1 cellular context compared by ENCODE assay signal in the genomic region with DNA sequence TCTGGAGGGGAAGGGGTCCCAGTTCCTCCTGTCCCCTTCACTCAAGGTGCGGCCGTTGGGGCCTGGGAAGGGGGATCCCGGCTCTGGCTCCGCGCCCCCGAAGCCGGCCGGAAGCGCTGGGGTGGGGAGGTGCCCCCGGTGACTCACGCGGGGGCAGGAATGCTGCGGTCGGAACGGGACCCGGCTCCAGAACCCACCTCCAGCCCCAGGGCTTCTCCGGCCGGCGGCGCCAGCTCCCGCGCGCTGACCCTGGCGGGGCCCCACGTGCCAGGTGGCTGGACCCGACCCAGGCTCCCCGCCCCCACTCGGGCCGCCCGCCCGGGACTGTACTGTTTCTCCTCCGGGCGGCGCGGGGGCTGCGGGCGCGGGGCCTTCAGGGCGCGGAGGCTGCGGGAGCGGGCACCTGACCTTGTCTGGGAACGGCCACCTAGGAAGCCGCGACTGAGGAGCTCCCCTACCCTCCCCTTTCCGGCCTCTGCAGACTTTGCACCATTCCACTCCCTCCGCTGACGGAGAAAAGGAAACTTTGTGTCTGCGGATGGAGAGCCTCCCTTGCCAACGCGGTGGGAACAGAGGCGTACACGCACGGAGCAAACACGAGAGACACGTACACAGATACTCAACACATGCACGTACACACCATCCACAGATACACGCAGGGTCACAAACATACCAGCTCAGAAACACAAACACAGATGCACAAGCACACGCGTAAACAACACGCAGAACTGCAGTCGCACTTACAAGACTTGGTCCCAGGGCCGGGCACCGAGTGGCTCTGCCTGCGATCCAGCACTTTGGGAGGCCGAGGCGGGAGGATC.
TF ChIP-seq lines count a peak whose summit lies in the region.

No MANE protein-coding gene starts in this region.

TF ChIP-seq in HepG2, 621 proteins besides CTCF, POLR2A, EP300 and RAD21 (continued from another document and continues in another):
- peak; percentile 31; the same call in 1 of the 2 replicates for TF ChIP-seq IRF9 (CRISPR knock-in tag; IDR thresholded peaks at IDR 0.05; ENCODE audit: borderline replicate concordance)
- TF ChIP-seq MIXL1 (CRISPR knock-in tag; IDR thresholded peaks at IDR 0.05) = no peak
- TF ChIP-seq ZNF251 (CRISPR knock-in tag; IDR thresholded peaks at IDR 0.05) = no peak
- TF ChIP-seq, protein P1, sequence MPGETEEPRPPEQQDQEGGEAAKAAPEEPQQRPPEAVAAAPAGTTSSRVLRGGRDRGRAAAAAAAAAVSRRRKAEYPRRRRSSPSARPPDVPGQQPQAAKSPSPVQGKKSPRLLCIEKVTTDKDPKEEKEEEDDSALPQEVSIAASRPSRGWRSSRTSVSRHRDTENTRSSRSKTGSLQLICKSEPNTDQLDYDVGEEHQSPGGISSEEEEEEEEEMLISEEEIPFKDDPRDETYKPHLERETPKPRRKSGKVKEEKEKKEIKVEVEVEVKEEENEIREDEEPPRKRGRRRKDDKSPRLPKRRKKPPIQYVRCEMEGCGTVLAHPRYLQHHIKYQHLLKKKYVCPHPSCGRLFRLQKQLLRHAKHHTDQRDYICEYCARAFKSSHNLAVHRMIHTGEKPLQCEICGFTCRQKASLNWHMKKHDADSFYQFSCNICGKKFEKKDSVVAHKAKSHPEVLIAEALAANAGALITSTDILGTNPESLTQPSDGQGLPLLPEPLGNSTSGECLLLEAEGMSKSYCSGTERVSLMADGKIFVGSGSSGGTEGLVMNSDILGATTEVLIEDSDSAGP (CRISPR knock-in tag; IDR thresholded peaks at IDR 0.05; ENCODE audit: borderline replicate concordance) = peak; percentile 39
- TF ChIP-seq ZNF441 (CRISPR knock-in tag; IDR thresholded peaks at IDR 0.05; ENCODE audit: borderline replicate concordance) = no peak; the same call in 1 of the 2 replicates
- TF ChIP-seq MTA1 (CRISPR knock-in tag; IDR thresholded peaks at IDR 0.05; ENCODE audit: borderline replicate concordance) = peak; percentile 95; the same call in 1 of the 2 replicates
- TF ChIP-seq DBP (CRISPR knock-in tag; IDR thresholded peaks at IDR 0.05; ENCODE audit: not compliant biosample characterization) = no peak
- no peak; the same call in 1 of the 2 replicates for TF ChIP-seq TFAP4 (IDR thresholded peaks at IDR 0.05; ENCODE audit: borderline replicate concordance, low read depth)
- TF ChIP-seq ZNF333 (CRISPR knock-in tag; IDR thresholded peaks at IDR 0.05; ENCODE audit: borderline replicate concordance) = no peak
- TF ChIP-seq PITX1 (CRISPR knock-in tag; IDR thresholded peaks at IDR 0.05) = no peak
- no peak for TF ChIP-seq ZBTB20 (CRISPR knock-in tag; IDR thresholded peaks at IDR 0.05; ENCODE audit: borderline replicate concordance, low read depth)
- no peak for TF ChIP-seq ZNF296 (CRISPR knock-in tag; conservative IDR thresholded peaks at IDR 0.05)
- no peak for TF ChIP-seq HOXA7 (CRISPR knock-in tag; IDR thresholded peaks at IDR 0.05)
- no peak for TF ChIP-seq BRD4 (CRISPR knock-in tag; IDR thresholded peaks at IDR 0.05)
- peak; percentile 38 for TF ChIP-seq SP4 (CRISPR knock-in tag; IDR thresholded peaks at IDR 0.05)
- TF ChIP-seq HOXA5 (CRISPR knock-in tag; IDR thresholded peaks at IDR 0.05) = 0 out of 2 replicates have a peak, but pooled peaks have one; percentile 7
- peak; percentile 23; the same call in 1 of the 2 replicates for TF ChIP-seq MED1 (CRISPR knock-in tag; IDR thresholded peaks at IDR 0.05)
- TF ChIP-seq ZNF230 (CRISPR knock-in tag; IDR thresholded peaks at IDR 0.05) = no peak; the same call in 1 of the 2 replicates
- TF ChIP-seq CC2D1A (CRISPR knock-in tag; IDR thresholded peaks at IDR 0.05) = no peak
- peak; percentile 76 for TF ChIP-seq UBTF (CRISPR knock-in tag; IDR thresholded peaks at IDR 0.05)
- TF ChIP-seq KDM1A (CRISPR knock-in tag; IDR thresholded peaks at IDR 0.05) = no peak
- no peak for TF ChIP-seq ZNF503 (CRISPR knock-in tag; IDR thresholded peaks at IDR 0.05)
- TF ChIP-seq ZNF564 (CRISPR knock-in tag; IDR thresholded peaks at IDR 0.05) = 0 out of 2 replicates have a peak, but pooled peaks have one; percentile 52
- no peak for TF ChIP-seq ZNF33A (CRISPR knock-in tag; IDR thresholded peaks at IDR 0.05; ENCODE audit: borderline replicate concordance)
- TF ChIP-seq SRSF1 (optimal IDR thresholded peaks at IDR 0.05; ENCODE audit: low read depth, low read length) = peak; percentile 72
- TF ChIP-seq HES4 (CRISPR knock-in tag; IDR thresholded peaks at IDR 0.05; ENCODE audit: borderline replicate concordance) = no peak
- TF ChIP-seq HIVEP1 (CRISPR knock-in tag; IDR thresholded peaks at IDR 0.05) = peak; percentile 25; the same call in 1 of the 2 replicates
- TF ChIP-seq ZNF746 (CRISPR knock-in tag; IDR thresholded peaks at IDR 0.05) = no peak; the same call in 1 of the 2 replicates
- TF ChIP-seq, protein P2, sequence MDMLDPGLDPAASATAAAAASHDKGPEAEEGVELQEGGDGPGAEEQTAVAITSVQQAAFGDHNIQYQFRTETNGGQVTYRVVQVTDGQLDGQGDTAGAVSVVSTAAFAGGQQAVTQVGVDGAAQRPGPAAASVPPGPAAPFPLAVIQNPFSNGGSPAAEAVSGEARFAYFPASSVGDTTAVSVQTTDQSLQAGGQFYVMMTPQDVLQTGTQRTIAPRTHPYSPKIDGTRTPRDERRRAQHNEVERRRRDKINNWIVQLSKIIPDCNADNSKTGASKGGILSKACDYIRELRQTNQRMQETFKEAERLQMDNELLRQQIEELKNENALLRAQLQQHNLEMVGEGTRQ (IDR thresholded peaks at IDR 0.05; ENCODE audit: low read depth, low read length) = no peak
- TF ChIP-seq, protein P2 (CRISPR knock-in tag; IDR thresholded peaks at IDR 0.05; ENCODE audit: borderline replicate concordance) = no peak
- TF ChIP-seq JUN (CRISPR knock-in tag; IDR thresholded peaks at IDR 0.05) = no peak
- TF ChIP-seq, protein P3, sequence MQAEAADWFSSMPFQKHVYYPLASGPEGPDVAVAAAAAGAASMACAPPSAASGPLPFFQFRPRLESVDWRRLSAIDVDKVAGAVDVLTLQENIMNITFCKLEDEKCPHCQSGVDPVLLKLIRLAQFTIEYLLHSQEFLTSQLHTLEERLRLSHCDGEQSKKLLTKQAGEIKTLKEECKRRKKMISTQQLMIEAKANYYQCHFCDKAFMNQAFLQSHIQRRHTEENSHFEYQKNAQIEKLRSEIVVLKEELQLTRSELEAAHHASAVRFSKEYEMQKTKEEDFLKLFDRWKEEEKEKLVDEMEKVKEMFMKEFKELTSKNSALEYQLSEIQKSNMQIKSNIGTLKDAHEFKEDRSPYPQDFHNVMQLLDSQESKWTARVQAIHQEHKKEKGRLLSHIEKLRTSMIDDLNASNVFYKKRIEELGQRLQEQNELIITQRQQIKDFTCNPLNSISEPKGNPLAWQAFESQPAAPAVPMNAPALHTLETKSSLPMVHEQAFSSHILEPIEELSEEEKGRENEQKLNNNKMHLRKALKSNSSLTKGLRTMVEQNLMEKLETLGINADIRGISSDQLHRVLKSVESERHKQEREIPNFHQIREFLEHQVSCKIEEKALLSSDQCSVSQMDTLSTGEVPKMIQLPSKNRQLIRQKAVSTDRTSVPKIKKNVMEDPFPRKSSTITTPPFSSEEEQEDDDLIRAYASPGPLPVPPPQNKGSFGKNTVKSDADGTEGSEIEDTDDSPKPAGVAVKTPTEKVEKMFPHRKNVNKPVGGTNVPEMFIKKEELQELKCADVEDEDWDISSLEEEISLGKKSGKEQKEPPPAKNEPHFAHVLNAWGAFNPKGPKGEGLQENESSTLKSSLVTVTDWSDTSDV (CRISPR knock-in tag; IDR thresholded peaks at IDR 0.05) = no peak
- TF ChIP-seq, protein P4, sequence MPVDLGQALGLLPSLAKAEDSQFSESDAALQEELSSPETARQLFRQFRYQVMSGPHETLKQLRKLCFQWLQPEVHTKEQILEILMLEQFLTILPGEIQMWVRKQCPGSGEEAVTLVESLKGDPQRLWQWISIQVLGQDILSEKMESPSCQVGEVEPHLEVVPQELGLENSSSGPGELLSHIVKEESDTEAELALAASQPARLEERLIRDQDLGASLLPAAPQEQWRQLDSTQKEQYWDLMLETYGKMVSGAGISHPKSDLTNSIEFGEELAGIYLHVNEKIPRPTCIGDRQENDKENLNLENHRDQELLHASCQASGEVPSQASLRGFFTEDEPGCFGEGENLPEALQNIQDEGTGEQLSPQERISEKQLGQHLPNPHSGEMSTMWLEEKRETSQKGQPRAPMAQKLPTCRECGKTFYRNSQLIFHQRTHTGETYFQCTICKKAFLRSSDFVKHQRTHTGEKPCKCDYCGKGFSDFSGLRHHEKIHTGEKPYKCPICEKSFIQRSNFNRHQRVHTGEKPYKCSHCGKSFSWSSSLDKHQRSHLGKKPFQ (CRISPR knock-in tag; IDR thresholded peaks at IDR 0.05; ENCODE audit: insufficient replicate concordance) = no peak
- no peak for TF ChIP-seq U2AF1 (optimal IDR thresholded peaks at IDR 0.05; ENCODE audit: low read depth, low read length)
- TF ChIP-seq SRY (CRISPR knock-in tag; IDR thresholded peaks at IDR 0.05) = no peak
- peak; percentile 49; the same call in 1 of the 2 replicates for TF ChIP-seq RXRA (CRISPR knock-in tag; IDR thresholded peaks at IDR 0.05)
- peak; percentile 70; the same call in 1 of the 2 replicates for TF ChIP-seq KAT7 (CRISPR knock-in tag; IDR thresholded peaks at IDR 0.05; ENCODE audit: borderline replicate concordance)
